16 cellular contexts compared by ENCODE assay signal in the genomic region with DNA sequence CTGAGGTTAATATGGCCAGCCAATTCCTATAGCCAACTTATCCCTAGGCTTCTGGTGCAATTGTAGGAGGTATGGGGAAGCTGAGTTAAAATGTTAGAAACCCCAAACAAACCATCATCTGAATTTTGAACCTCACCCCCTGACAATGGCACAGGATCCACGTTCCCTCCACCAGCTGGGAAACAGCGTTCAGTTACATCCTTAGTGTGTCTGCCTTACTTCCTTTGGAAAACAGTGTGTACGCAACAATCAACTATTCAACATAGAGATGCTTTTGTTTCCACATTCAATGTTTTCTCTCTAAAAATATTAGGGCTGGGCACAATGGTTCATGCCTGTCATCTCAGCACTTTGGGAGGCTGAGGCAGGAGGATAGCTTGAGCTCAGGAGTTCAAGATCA.
"Had no signal": no experiment of that assay in that cellular context is flagged by ENCODE, and none has a peak within 500 bp of the region (broad histone marks: within the 10 kb centered on the region; RNA-seq: fewer than 3 reads in every experiment).

No MANE protein-coding gene starts in this region.

- H3K27me3 ChIP-seq: brain microvascular endothelial cell, spleen, tibial nerve, uterus had no signal

- H3K4me1 ChIP-seq: uterus had no signal

- H3K4me3 ChIP-seq: spleen, tibial nerve, uterus had no signal

- FAIRE-seq: kidney had no signal

- H3K9me3 ChIP-seq: spleen, tibial nerve, uterus had no signal

- H3K27ac ChIP-seq: brain microvascular endothelial cell, spleen, tibial nerve, uterus had no signal

- ATAC-seq: activated CD8-positive, alpha-beta T cell treated with anti-CD3 and anti-CD28 coated beads, Interleukin-2, amount 10 ng/mL, durations not matched to agents 7 days and 5 days; natural killer cell; T-cell had no signal

- H3K36me3 ChIP-seq: brain microvascular endothelial cell, uterus had no signal

- DNase-seq: activated CD4-positive, alpha-beta T cell treated with anti-CD3 and anti-CD28 coated beads for 1 hour; activated CD4-positive, alpha-beta T cell treated with anti-CD3 and anti-CD28 coated beads, Interleukin-2, amount 50 U/mL, for 1 hour; activated CD8-positive, alpha-beta T cell treated with anti-CD3 and anti-CD28 coated beads, Interleukin-2, amount 10 ng/mL, durations not matched to agents 7 days and 5 days; activated gamma-delta T cell treated with Interleukin-2 at 50 U/mL for 16 hours; aorta; brain microvascular endothelial cell; central memory CD4-positive, alpha-beta T cell; kidney; midbrain; natural killer cell; spleen; stimulated activated CD4-positive, alpha-beta T cell treated with anti-CD3 and anti-CD28 coated beads, Interleukin-4, amount 100 ng/mL, for 1 hour; stimulated activated naive CD4-positive, alpha-beta T cell treated with Interleukin-2 at 50 U/mL for 16 hours; T-cell; uterus had no signal
